In the genomic region with DNA sequence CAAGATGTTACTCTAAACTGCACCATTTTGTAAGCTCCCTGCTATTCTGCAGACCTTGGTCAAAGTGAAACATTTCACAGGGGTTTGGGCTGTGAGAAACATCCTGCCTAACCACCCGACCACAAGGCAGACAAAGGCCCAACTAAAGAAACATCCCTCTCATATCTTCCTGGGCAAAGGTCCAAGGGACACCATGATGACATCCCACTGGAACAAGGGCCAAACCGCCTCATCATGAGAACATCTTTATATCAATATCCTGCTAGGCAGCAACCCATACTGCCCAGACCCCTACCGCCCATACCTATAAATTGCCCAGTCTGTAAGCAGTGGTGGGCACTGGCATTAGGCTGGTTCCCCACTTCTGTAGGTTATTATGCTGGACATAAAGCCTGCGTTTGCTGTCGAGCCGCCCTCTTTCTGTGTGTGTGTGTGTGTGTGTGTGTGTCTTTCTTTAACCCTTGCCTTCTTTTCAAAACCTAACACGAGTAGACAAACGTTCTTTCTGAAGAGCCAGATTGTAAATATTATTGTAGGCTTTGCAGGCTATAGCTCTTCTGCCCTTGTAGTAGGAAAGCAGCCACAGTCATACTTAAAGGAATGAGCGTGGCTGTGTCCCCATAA, we compare ENCODE assay signal across 2 cellular contexts.
TF ChIP-seq lines count a peak whose summit lies in the region.

No MANE protein-coding gene starts in this region.

TF ChIP-seq in SK-N-SH, 30 proteins besides CTCF, POLR2A, EP300 and RAD21:
- no peak for TF ChIP-seq MEF2A (IDR thresholded peaks at IDR 0.05; ENCODE audit: borderline replicate concordance, low read depth)
- TF ChIP-seq, protein P1, sequence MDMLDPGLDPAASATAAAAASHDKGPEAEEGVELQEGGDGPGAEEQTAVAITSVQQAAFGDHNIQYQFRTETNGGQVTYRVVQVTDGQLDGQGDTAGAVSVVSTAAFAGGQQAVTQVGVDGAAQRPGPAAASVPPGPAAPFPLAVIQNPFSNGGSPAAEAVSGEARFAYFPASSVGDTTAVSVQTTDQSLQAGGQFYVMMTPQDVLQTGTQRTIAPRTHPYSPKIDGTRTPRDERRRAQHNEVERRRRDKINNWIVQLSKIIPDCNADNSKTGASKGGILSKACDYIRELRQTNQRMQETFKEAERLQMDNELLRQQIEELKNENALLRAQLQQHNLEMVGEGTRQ (IDR thresholded peaks at IDR 0.05; ENCODE audit: borderline replicate concordance, low read depth, low read length), result no peak
- TF ChIP-seq TCF12 (IDR thresholded peaks at IDR 0.05), result no peak
- TF ChIP-seq TAF1 (IDR thresholded peaks at IDR 0.05; ENCODE audit: borderline replicate concordance, low read depth, low read length), result no peak
- no peak for TF ChIP-seq TEAD4 (IDR thresholded peaks at IDR 0.05; ENCODE audit: borderline replicate concordance, insufficient read depth)
- TF ChIP-seq CHD2 (IDR thresholded peaks at IDR 0.05; ENCODE audit: low read length, partially characterized antibody), result no peak
- TF ChIP-seq NFIC (IDR thresholded peaks at IDR 0.05; ENCODE audit: borderline replicate concordance), result no peak
- TF ChIP-seq, protein P2, sequence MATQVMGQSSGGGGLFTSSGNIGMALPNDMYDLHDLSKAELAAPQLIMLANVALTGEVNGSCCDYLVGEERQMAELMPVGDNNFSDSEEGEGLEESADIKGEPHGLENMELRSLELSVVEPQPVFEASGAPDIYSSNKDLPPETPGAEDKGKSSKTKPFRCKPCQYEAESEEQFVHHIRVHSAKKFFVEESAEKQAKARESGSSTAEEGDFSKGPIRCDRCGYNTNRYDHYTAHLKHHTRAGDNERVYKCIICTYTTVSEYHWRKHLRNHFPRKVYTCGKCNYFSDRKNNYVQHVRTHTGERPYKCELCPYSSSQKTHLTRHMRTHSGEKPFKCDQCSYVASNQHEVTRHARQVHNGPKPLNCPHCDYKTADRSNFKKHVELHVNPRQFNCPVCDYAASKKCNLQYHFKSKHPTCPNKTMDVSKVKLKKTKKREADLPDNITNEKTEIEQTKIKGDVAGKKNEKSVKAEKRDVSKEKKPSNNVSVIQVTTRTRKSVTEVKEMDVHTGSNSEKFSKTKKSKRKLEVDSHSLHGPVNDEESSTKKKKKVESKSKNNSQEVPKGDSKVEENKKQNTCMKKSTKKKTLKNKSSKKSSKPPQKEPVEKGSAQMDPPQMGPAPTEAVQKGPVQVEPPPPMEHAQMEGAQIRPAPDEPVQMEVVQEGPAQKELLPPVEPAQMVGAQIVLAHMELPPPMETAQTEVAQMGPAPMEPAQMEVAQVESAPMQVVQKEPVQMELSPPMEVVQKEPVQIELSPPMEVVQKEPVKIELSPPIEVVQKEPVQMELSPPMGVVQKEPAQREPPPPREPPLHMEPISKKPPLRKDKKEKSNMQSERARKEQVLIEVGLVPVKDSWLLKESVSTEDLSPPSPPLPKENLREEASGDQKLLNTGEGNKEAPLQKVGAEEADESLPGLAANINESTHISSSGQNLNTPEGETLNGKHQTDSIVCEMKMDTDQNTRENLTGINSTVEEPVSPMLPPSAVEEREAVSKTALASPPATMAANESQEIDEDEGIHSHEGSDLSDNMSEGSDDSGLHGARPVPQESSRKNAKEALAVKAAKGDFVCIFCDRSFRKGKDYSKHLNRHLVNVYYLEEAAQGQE (IDR thresholded peaks at IDR 0.05; ENCODE audit: low read depth, low read length), result no peak
- TF ChIP-seq RXRA (IDR thresholded peaks at IDR 0.05; ENCODE audit: borderline replicate concordance, low read depth), result no peak
- TF ChIP-seq JUND (IDR thresholded peaks at IDR 0.05), result no peak

TF ChIP-seq in SK-N-SH treated with all-trans-retinoic acid at 6 μM for 48 hours, 23 proteins besides CTCF, POLR2A, EP300 and RAD21:
- TF ChIP-seq ESRRG (CRISPR knock-in tag; IDR thresholded peaks at IDR 0.05) (no peak), ARNTL (CRISPR knock-in tag; IDR thresholded peaks at IDR 0.05; ENCODE audit: borderline replicate concordance, low read depth) (no peak), ZNF70 (CRISPR knock-in tag; IDR thresholded peaks at IDR 0.05) (no peak), ZFP30 (CRISPR knock-in tag; IDR thresholded peaks at IDR 0.05) (no peak), ZNF8 (CRISPR knock-in tag; IDR thresholded peaks at IDR 0.05) (no peak), GLIS3 (CRISPR knock-in tag; IDR thresholded peaks at IDR 0.05) (no peak), OSR1 (CRISPR knock-in tag; IDR thresholded peaks at IDR 0.05) (no peak), SNAI2 (CRISPR knock-in tag; IDR thresholded peaks at IDR 0.05) (no peak), CSDC2 (CRISPR knock-in tag; IDR thresholded peaks at IDR 0.05) (no peak), ZC3H10 (CRISPR knock-in tag; IDR thresholded peaks at IDR 0.05) (no peak), TCF4 (CRISPR knock-in tag; IDR thresholded peaks at IDR 0.05; ENCODE audit: borderline replicate concordance) (no peak)
- TF ChIP-seq, protein P3, sequence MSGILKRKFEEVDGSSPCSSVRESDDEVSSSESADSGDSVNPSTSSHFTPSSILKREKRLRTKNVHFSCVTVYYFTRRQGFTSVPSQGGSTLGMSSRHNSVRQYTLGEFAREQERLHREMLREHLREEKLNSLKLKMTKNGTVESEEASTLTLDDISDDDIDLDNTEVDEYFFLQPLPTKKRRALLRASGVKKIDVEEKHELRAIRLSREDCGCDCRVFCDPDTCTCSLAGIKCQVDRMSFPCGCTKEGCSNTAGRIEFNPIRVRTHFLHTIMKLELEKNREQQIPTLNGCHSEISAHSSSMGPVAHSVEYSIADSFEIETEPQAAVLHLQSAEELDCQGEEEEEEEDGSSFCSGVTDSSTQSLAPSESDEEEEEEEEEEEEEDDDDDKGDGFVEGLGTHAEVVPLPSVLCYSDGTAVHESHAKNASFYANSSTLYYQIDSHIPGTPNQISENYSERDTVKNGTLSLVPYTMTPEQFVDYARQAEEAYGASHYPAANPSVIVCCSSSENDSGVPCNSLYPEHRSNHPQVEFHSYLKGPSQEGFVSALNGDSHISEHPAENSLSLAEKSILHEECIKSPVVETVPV (CRISPR knock-in tag; IDR thresholded peaks at IDR 0.05), result no peak
- TF ChIP-seq, protein P4, sequence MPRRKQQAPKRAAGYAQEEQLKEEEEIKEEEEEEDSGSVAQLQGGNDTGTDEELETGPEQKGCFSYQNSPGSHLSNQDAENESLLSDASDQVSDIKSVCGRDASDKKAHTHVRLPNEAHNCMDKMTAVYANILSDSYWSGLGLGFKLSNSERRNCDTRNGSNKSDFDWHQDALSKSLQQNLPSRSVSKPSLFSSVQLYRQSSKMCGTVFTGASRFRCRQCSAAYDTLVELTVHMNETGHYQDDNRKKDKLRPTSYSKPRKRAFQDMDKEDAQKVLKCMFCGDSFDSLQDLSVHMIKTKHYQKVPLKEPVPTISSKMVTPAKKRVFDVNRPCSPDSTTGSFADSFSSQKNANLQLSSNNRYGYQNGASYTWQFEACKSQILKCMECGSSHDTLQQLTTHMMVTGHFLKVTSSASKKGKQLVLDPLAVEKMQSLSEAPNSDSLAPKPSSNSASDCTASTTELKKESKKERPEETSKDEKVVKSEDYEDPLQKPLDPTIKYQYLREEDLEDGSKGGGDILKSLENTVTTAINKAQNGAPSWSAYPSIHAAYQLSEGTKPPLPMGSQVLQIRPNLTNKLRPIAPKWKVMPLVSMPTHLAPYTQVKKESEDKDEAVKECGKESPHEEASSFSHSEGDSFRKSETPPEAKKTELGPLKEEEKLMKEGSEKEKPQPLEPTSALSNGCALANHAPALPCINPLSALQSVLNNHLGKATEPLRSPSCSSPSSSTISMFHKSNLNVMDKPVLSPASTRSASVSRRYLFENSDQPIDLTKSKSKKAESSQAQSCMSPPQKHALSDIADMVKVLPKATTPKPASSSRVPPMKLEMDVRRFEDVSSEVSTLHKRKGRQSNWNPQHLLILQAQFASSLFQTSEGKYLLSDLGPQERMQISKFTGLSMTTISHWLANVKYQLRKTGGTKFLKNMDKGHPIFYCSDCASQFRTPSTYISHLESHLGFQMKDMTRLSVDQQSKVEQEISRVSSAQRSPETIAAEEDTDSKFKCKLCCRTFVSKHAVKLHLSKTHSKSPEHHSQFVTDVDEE (CRISPR knock-in tag; IDR thresholded peaks at IDR 0.05), result no peak
- TF ChIP-seq, protein P5, sequence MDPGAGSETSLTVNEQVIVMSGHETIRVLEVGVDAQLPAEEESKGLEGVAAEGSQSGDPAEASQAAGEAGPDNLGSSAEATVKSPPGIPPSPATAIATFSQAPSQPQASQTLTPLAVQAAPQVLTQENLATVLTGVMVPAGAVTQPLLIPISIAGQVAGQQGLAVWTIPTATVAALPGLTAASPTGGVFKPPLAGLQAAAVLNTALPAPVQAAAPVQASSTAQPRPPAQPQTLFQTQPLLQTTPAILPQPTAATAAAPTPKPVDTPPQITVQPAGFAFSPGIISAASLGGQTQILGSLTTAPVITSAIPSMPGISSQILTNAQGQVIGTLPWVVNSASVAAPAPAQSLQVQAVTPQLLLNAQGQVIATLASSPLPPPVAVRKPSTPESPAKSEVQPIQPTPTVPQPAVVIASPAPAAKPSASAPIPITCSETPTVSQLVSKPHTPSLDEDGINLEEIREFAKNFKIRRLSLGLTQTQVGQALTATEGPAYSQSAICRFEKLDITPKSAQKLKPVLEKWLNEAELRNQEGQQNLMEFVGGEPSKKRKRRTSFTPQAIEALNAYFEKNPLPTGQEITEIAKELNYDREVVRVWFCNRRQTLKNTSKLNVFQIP (CRISPR knock-in tag; IDR thresholded peaks at IDR 0.05; ENCODE audit: borderline replicate concordance, low read depth), result no peak
- TF ChIP-seq, protein P6, sequence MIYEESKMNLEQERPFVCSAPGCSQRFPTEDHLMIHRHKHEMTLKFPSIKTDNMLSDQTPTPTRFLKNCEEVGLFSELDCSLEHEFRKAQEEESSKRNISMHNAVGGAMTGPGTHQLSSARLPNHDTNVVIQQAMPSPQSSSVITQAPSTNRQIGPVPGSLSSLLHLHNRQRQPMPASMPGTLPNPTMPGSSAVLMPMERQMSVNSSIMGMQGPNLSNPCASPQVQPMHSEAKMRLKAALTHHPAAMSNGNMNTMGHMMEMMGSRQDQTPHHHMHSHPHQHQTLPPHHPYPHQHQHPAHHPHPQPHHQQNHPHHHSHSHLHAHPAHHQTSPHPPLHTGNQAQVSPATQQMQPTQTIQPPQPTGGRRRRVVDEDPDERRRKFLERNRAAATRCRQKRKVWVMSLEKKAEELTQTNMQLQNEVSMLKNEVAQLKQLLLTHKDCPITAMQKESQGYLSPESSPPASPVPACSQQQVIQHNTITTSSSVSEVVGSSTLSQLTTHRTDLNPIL (CRISPR knock-in tag; IDR thresholded peaks at IDR 0.05; ENCODE audit: low read depth), result no peak
